ENCODE assay signal across 10 cellular contexts in genomic region chr10:103153765-103154197, GRCh38. TPM values are rescaled to one million over a fixed set of nuclear protein-coding genes. Genes with fewer than 3 reads are reported as not detected.
A peak's percentile ranks its signal among the peaks of the same experiment; 100 is the strongest.
DNase-seq lines count a peak whose midpoint lies in the region; ATAC-seq and TF ChIP-seq lines count a peak whose summit lies in the region.
"Had no signal": no experiment of that assay in that cellular context is flagged by ENCODE, and none has a peak within 500 bp of the region (broad histone marks: within the 10 kb centered on the region; RNA-seq: fewer than 3 reads in every experiment).

No MANE protein-coding gene starts in this region.

- H3K36me3 Mint-ChIP-seq in glutamatergic neuron (ENCODE audit: unreplicated experiment): no peaks in the 10 kb centered on the region
- H3K36me3 Mint-ChIP-seq in stimulated activated memory B cell treated with anti-CD40 and anti-IgM and Interleukin-4, amounts not matched to agents 10 μg/mL and 1 μg/mL and 100 μg/mL, for 72 hours: peaks cover 41% of the 10 kb centered on the region

- H3K4me3 Mint-ChIP-seq in glutamatergic neuron (ENCODE audit: unreplicated experiment): no peak overlapping the region
- no peak overlapping the region for H3K4me3 Mint-ChIP-seq in stimulated activated memory B cell treated with anti-CD40 and anti-IgM and Interleukin-4, amounts not matched to agents 10 μg/mL and 1 μg/mL and 100 μg/mL, for 72 hours
- H3K4me3 Mint-ChIP-seq: activated naive CD8-positive, alpha-beta T cell treated with anti-CD3 and anti-CD28 coated beads, Interleukin-2, amount 50 U/mL, for 24 hours; naive B cell had no signal

- H3K9me3 Mint-ChIP-seq in glutamatergic neuron (ENCODE audit: unreplicated experiment): peaks cover 5% of the 10 kb centered on the region
- peaks cover under 1% of the 10 kb centered on the region for H3K9me3 Mint-ChIP-seq in stimulated activated memory B cell treated with anti-CD40 and anti-IgM and Interleukin-4, amounts not matched to agents 10 μg/mL and 1 μg/mL and 100 μg/mL, for 72 hours
- H3K9me3 Mint-ChIP-seq: activated naive CD8-positive, alpha-beta T cell treated with anti-CD3 and anti-CD28 coated beads, Interleukin-2, amount 50 U/mL, for 24 hours; naive B cell had no signal

- no peaks in the 10 kb centered on the region for H3K27me3 Mint-ChIP-seq in glutamatergic neuron (ENCODE audit: unreplicated experiment)
- H3K27me3 Mint-ChIP-seq in stimulated activated memory B cell treated with anti-CD40 and anti-IgM and Interleukin-4, amounts not matched to agents 10 μg/mL and 1 μg/mL and 100 μg/mL, for 72 hours: no peaks in the 10 kb centered on the region
- H3K27me3 Mint-ChIP-seq: activated naive CD8-positive, alpha-beta T cell treated with anti-CD3 and anti-CD28 coated beads, Interleukin-2, amount 50 U/mL, for 24 hours; naive B cell had no signal

- peak overlapping the region; percentile 40 for H3K27ac Mint-ChIP-seq in glutamatergic neuron (ENCODE audit: unreplicated experiment)
- H3K27ac Mint-ChIP-seq in stimulated activated memory B cell treated with anti-CD40 and anti-IgM and Interleukin-4, amounts not matched to agents 10 μg/mL and 1 μg/mL and 100 μg/mL, for 72 hours: no peak overlapping the region
- H3K27ac Mint-ChIP-seq: activated naive CD8-positive, alpha-beta T cell treated with anti-CD3 and anti-CD28 coated beads, Interleukin-2, amount 50 U/mL, for 24 hours had no signal

- H3K27ac ChIP-seq in VCaP: peak overlapping the region; percentile 92

- DNase-seq in EL (peak; percentile 45), glutamatergic neuron (no peak), renal cortical epithelial cell (ENCODE audit: low read depth) (peak; percentile 33), anterior cingulate cortex (lab: John Stamatoyannopoulos, UW) (no peak), hippocampal formation (lab: John Stamatoyannopoulos, UW) (no peak)
- DNase-seq: activated naive CD8-positive, alpha-beta T cell treated with anti-CD3 and anti-CD28 coated beads, Interleukin-2, amount 50 U/mL, for 24 hours; naive B cell had no signal

- no peak for ATAC-seq in HG03159 (IDR thresholded peaks at IDR 0.05; ENCODE audit: unreplicated experiment)
- no peak for ATAC-seq in stimulated activated memory B cell treated with anti-CD40 and anti-IgM and Interleukin-4, amounts not matched to agents 10 μg/mL and 1 μg/mL and 100 μg/mL, for 72 hours
- ATAC-seq: activated naive CD8-positive, alpha-beta T cell treated with anti-CD3 and anti-CD28 coated beads, Interleukin-2, amount 50 U/mL, for 24 hours had no signal

- H3K4me1 Mint-ChIP-seq in glutamatergic neuron (ENCODE audit: low read depth, unreplicated experiment): peaks cover 9% of the 10 kb centered on the region
- no peaks in the 10 kb centered on the region for H3K4me1 Mint-ChIP-seq in stimulated activated memory B cell treated with anti-CD40 and anti-IgM and Interleukin-4, amounts not matched to agents 10 μg/mL and 1 μg/mL and 100 μg/mL, for 72 hours
- H3K4me1 Mint-ChIP-seq: activated naive CD8-positive, alpha-beta T cell treated with anti-CD3 and anti-CD28 coated beads, Interleukin-2, amount 50 U/mL, for 24 hours had no signal

- TF ChIP-seq CTCF in VCaP (conservative IDR thresholded peaks at IDR 0.05) (no peak), glutamatergic neuron (IDR thresholded peaks at IDR 0.05; ENCODE audit: partially characterized antibody, unreplicated experiment) (no peak)

RNA-seq across cellular contexts. Expression of gene NT5C2, which starts 39.3 kb away (rescaled TPM):
- total RNA-seq in glutamatergic neuron (ENCODE audit: unreplicated experiment) (68.5 TPM), renal cortical epithelial cell (120 and 137 TPM in 2 replicates)

Comparison
In these comparisons a context has a peak if more than half of its experiments do, and no peak if none do; other contexts are left out.
1. DNase-seq: peak in EL (single experiment) and renal cortical epithelial cell (single experiment); none in glutamatergic neuron (single experiment), anterior cingulate cortex (0 of 58) and hippocampal formation (0 of 2).